14 cellular contexts compared by ENCODE assay signal in the genomic region with DNA sequence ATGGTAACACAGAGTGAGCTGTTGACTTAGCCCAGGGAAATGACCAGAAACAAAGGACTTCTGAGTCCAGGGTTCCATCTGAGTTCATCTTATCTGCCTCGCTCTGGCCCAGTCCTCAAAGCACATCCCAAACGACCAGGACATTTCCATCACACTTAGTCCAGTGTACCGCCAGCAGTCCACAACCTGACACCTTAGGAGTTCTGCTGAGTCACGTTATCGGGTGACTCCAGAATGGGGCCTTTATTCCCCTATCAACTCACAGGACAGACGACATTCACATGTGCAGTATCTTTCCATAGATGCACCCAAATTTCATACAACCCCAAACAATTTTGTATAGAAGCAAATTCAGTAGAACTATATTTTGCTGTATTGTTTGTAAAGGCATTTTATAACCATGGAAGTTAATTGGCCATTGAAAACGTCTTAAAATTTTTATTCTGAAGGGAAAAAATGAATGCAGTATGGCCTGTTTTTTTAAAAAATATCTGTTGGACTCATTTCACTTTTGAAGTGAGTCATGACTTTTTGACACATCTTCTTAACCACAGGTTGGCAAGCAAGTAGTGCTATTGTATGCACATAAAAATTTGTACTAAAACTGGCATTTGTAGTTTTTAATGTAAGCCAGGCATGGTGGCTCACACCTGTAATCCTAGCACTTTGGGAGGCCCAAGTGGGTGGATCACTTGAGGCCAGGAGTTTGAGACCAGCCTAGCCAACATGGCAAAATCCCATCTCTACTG.
"Had no signal": no experiment of that assay in that cellular context is flagged by ENCODE, and none has a peak within 500 bp of the region (broad histone marks: within the 10 kb centered on the region; RNA-seq: fewer than 3 reads in every experiment).

No MANE protein-coding gene starts in this region.

- H3K36me3 ChIP-seq: thyroid gland had no signal

- H3K27me3 ChIP-seq: heart right ventricle, thyroid gland had no signal

- H3K4me1 ChIP-seq: thyroid gland had no signal

- ATAC-seq: effector memory CD8-positive, alpha-beta T cell; heart right ventricle had no signal

- H3K27ac ChIP-seq: heart right ventricle, left ventricle myocardium inferior, thyroid gland had no signal

- H3K9me3 ChIP-seq: thyroid gland had no signal

- H3K4me1 Mint-ChIP-seq: activated CD4-positive, alpha-beta T cell treated with anti-CD3 and anti-CD28 coated beads, Interleukin-2, amount 10 ng/mL, durations not matched to agents 7 days and 5 days had no signal

- H3K9me3 Mint-ChIP-seq: effector memory CD8-positive, alpha-beta T cell had no signal

- FAIRE-seq: frontal cortex, kidney, urothelium cell line had no signal

- DNase-seq: activated CD4-positive, alpha-beta T cell treated with anti-CD3 and anti-CD28 coated beads, Interleukin-2, amount 10 ng/mL, durations not matched to agents 7 days and 5 days; activated CD4-positive, CD25-positive, alpha-beta regulatory T cell; activated CD8-positive, alpha-beta memory T cell treated with anti-CD3 and anti-CD28 coated beads for 24 hours; activated naive CD4-positive, alpha-beta T cell treated with Interleukin-2 at 50 U/mL for 16 hours; effector memory CD8-positive, alpha-beta T cell; heart right ventricle; kidney; left ventricle myocardium inferior; mesendoderm; thyroid gland had no signal

- H3K4me3 Mint-ChIP-seq: activated CD4-positive, alpha-beta T cell treated with anti-CD3 and anti-CD28 coated beads, Interleukin-2, amount 10 ng/mL, durations not matched to agents 7 days and 5 days; effector memory CD8-positive, alpha-beta T cell; T-helper 1 cell treated with Interleukin-12 subunit alpha and Interleukin-12 subunit beta and Interleukin-4 antibody, amounts not matched to agents 30 μg/mL and 1 μg/mL, for 36 hours had no signal

- H3K4me3 ChIP-seq: heart right ventricle, left ventricle myocardium inferior, skin epidermis, thyroid gland had no signal

- H3K27ac Mint-ChIP-seq: activated CD4-positive, alpha-beta T cell treated with anti-CD3 and anti-CD28 coated beads, Interleukin-2, amount 10 ng/mL, durations not matched to agents 7 days and 5 days; effector memory CD8-positive, alpha-beta T cell; T-helper 1 cell treated with Interleukin-12 subunit alpha and Interleukin-12 subunit beta and Interleukin-4 antibody, amounts not matched to agents 30 μg/mL and 1 μg/mL, for 36 hours had no signal

- H3K27me3 Mint-ChIP-seq: activated CD4-positive, alpha-beta T cell treated with anti-CD3 and anti-CD28 coated beads, Interleukin-2, amount 10 ng/mL, durations not matched to agents 7 days and 5 days; effector memory CD8-positive, alpha-beta T cell had no signal
